In the genomic region with DNA sequence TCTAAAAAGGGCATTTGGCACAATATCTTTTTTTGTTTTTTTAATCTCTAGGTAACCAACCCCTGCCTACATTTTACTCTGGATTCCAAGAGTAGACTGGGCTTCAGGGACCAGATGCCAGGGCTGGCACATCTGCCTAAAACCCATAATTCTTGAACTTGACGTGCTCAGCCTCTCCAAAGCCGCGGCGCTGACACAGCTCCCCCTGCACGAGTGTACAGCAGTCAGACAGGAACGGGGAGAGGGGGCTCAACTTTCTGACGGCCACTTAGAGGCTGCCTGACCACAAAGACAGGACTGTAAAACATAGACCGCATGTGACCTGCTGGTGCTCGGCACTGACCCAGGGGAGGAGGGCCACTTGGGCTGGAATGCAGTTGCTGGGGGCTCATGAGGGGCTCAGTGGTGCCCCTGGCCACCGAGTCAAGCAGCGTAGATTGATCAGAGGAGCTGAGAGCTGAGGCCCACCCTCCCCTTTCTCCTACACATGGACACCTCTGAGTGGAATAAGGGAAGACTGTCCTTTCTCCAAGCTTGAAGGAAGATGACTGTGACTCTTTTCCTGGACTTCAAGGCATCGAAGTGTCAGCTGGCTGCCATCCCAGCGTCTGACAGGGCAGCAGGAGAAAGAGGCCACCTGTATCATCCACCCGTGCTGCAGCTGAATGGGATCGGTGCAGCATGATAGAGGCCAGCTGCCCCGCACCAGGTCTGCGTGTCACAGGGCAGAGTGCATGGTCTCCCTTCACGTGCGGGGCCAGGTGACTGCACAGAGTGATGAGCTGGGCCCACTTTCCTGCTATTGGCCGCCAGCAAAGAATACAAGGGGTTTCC, we compare ENCODE assay signal across 10 cellular contexts.
DNase-seq lines count a peak whose midpoint lies in the region; ATAC-seq and TF ChIP-seq lines count a peak whose summit lies in the region.
"Had no signal": no experiment of that assay in that cellular context is flagged by ENCODE, and none has a peak within 500 bp of the region (broad histone marks: within the 10 kb centered on the region; RNA-seq: fewer than 3 reads in every experiment).

No MANE protein-coding gene starts in this region.

- peak overlapping the region; percentile 24; the same call in 1 of the 2 replicates for H3K27ac ChIP-seq in SJCRH30

- H3K27me3 Mint-ChIP-seq in chondrocyte (ENCODE audit: low read depth) (no peaks in the 10 kb centered on the region), nephron (ENCODE audit: low read depth) (peaks cover 3% of the 10 kb centered on the region)
- H3K27me3 Mint-ChIP-seq: activated T-helper 17 cell treated with anti-CD3 and anti-CD28 coated beads, Interleukin-2, amount 50 U/mL, for 72 hours; dendritic cell treated with granulocyte-macrophage colony-stimulating factor and Interleukin-4, amounts not matched to agents 40 ng/mL and 50 ng/mL, for 4 days had no signal

- peaks cover 37% of the 10 kb centered on the region for H3K4me1 Mint-ChIP-seq in chondrocyte (ENCODE audit: low read depth)
- peaks cover 48% of the 10 kb centered on the region for H3K4me1 Mint-ChIP-seq in nephron
- no peaks in the 10 kb centered on the region for H3K4me1 Mint-ChIP-seq in stimulated activated effector memory CD8-positive, alpha-beta T cell treated with anti-CD3 and anti-CD28 coated beads, Interleukin-12 subunit alpha, Interleukin-12 subunit beta, amount 100 ng/mL, for 72 hours
- H3K4me1 Mint-ChIP-seq: activated T-helper 17 cell treated with anti-CD3 and anti-CD28 coated beads, Interleukin-2, amount 50 U/mL, for 72 hours had no signal

- DNase-seq in SJCRH30 (peak; percentile 65 to 67), chondrocyte (ENCODE audit: low spot score) (no peak), GM19240 (ENCODE audit: insufficient read length, low spot score) (no peak), NCI-H2196 (lab: John Stamatoyannopoulos, UW; ENCODE audit: unreplicated experiment) (no peak)
- DNase-seq in stimulated activated effector memory CD8-positive, alpha-beta T cell treated with anti-CD3 and anti-CD28 coated beads, Interleukin-12 subunit alpha, Interleukin-12 subunit beta, amount 100 ng/mL, for 72 hours (ENCODE audit: low spot score in 2 of 2), result no peak
- DNase-seq: NCI-H345 had no signal

- ATAC-seq in stimulated activated effector memory CD8-positive, alpha-beta T cell treated with anti-CD3 and anti-CD28 coated beads, Interleukin-12 subunit alpha, Interleukin-12 subunit beta, amount 100 ng/mL, for 72 hours, result peak; percentile 23
- ATAC-seq in GM18519 (IDR thresholded peaks at IDR 0.05; ENCODE audit: low FRiP score, unreplicated experiment), result no peak
- ATAC-seq: activated T-helper 17 cell treated with anti-CD3 and anti-CD28 coated beads, Interleukin-2, amount 50 U/mL, for 72 hours had no signal

- TF ChIP-seq CTCF in chondrocyte (IDR thresholded peaks at IDR 0.05) (no peak), nephron (IDR thresholded peaks at IDR 0.05; ENCODE audit: unreplicated experiment in 3 of 3) (no peak)

- H3K36me3 Mint-ChIP-seq in chondrocyte (ENCODE audit: low read depth) (no peaks in the 10 kb centered on the region), nephron (ENCODE audit: low read depth) (no peaks in the 10 kb centered on the region)
- H3K36me3 Mint-ChIP-seq in stimulated activated effector memory CD8-positive, alpha-beta T cell treated with anti-CD3 and anti-CD28 coated beads, Interleukin-12 subunit alpha, Interleukin-12 subunit beta, amount 100 ng/mL, for 72 hours, result no peaks in the 10 kb centered on the region

- H3K9me3 Mint-ChIP-seq in chondrocyte (ENCODE audit: low read depth), result no peaks in the 10 kb centered on the region
- no peaks in the 10 kb centered on the region for H3K9me3 Mint-ChIP-seq in nephron
- no peaks in the 10 kb centered on the region for H3K9me3 Mint-ChIP-seq in stimulated activated effector memory CD8-positive, alpha-beta T cell treated with anti-CD3 and anti-CD28 coated beads, Interleukin-12 subunit alpha, Interleukin-12 subunit beta, amount 100 ng/mL, for 72 hours
- H3K9me3 Mint-ChIP-seq: activated T-helper 17 cell treated with anti-CD3 and anti-CD28 coated beads, Interleukin-2, amount 50 U/mL, for 72 hours; dendritic cell treated with granulocyte-macrophage colony-stimulating factor and Interleukin-4, amounts not matched to agents 40 ng/mL and 50 ng/mL, for 4 days had no signal

- H3K27ac Mint-ChIP-seq in chondrocyte (ENCODE audit: unreplicated experiment), result peak overlapping the region; percentile 80
- peak overlapping the region; percentile 90 to 94 (median 90) for H3K27ac Mint-ChIP-seq in nephron
- no peak overlapping the region for H3K27ac Mint-ChIP-seq in stimulated activated effector memory CD8-positive, alpha-beta T cell treated with anti-CD3 and anti-CD28 coated beads, Interleukin-12 subunit alpha, Interleukin-12 subunit beta, amount 100 ng/mL, for 72 hours
- H3K27ac Mint-ChIP-seq: activated T-helper 17 cell treated with anti-CD3 and anti-CD28 coated beads, Interleukin-2, amount 50 U/mL, for 72 hours; dendritic cell treated with granulocyte-macrophage colony-stimulating factor and Interleukin-4, amounts not matched to agents 40 ng/mL and 50 ng/mL, for 4 days had no signal

- no peaks in the 10 kb centered on the region for H3K9me3 ChIP-seq in SJCRH30 (replicated peaks)

- H3K4me1 ChIP-seq in SJCRH30, result peaks cover 15% of the 10 kb centered on the region

- H3K27me3 ChIP-seq in SJCRH30, result no peaks in the 10 kb centered on the region

- H3K36me3 ChIP-seq in SJCRH30, result no peaks in the 10 kb centered on the region

- H3K4me3 Mint-ChIP-seq in chondrocyte (ENCODE audit: unreplicated experiment), result peak overlapping the region; percentile 25
- peak overlapping the region in 2 of 3 experiments; percentile 49 to 59 for H3K4me3 Mint-ChIP-seq in nephron
- no peak overlapping the region for H3K4me3 Mint-ChIP-seq in stimulated activated effector memory CD8-positive, alpha-beta T cell treated with anti-CD3 and anti-CD28 coated beads, Interleukin-12 subunit alpha, Interleukin-12 subunit beta, amount 100 ng/mL, for 72 hours
- H3K4me3 Mint-ChIP-seq: activated T-helper 17 cell treated with anti-CD3 and anti-CD28 coated beads, Interleukin-2, amount 50 U/mL, for 72 hours; dendritic cell treated with granulocyte-macrophage colony-stimulating factor and Interleukin-4, amounts not matched to agents 40 ng/mL and 50 ng/mL, for 4 days had no signal

- H3K4me3 ChIP-seq in SJCRH30, result peak overlapping the region; percentile 36

Comparison
In these comparisons a context has a peak if more than half of its experiments do, and no peak if none do; other contexts are left out.
1. DNase-seq: peak in SJCRH30 (2 of 2); none in chondrocyte (single experiment), stimulated activated effector memory CD8-positive, alpha-beta T cell treated with anti-CD3 and anti-CD28 coated beads, Interleukin-12 subunit alpha, Interleukin-12 subunit beta, amount 100 ng/mL, for 72 hours (0 of 2), GM19240 (single experiment) and NCI-H2196 (single experiment).